In genomic region chr6:87617405-87617804, GRCh38 we compare ENCODE assay signal across 26 cellular contexts.
"Had no signal": no experiment of that assay in that cellular context is flagged by ENCODE, and none has a peak within 500 bp of the region (broad histone marks: within the 10 kb centered on the region; RNA-seq: fewer than 3 reads in every experiment).

No MANE protein-coding gene starts in this region.

- H3K27me3 ChIP-seq: brain microvascular endothelial cell, SJCRH30 had no signal

- H3K27ac ChIP-seq: brain microvascular endothelial cell, PC-9, RWPE1, SJCRH30, SK-N-MC had no signal

- H3K4me3 ChIP-seq: PC-9, SJCRH30, SK-N-MC had no signal

- H3K9me3 ChIP-seq: SJCRH30 had no signal

- H3K4me1 ChIP-seq: SJCRH30 had no signal

- DNase-seq: activated CD4-positive, alpha-beta memory T cell treated with anti-CD3 and anti-CD28 coated beads for 36 hours; activated CD4-positive, alpha-beta T cell treated with anti-CD3 and anti-CD28 coated beads, Interleukin-2, amount 10 ng/mL, durations not matched to agents 24 days and 14 days; activated CD8-positive, alpha-beta memory T cell treated with anti-CD3 and anti-CD28 coated beads, Interleukin-2, amount 50 U/mL, for 4 hours; activated gamma-delta T cell treated with Interleukin-2 at 50 U/mL for 16 hours; activated naive CD4-positive, alpha-beta T cell treated with anti-CD3 and anti-CD28 coated beads for 36 hours; activated naive CD8-positive, alpha-beta T cell treated with anti-CD3 and anti-CD28 coated beads, Interleukin-2, amount 50 U/mL, for 24 hours; activated T-cell treated with anti-CD3 and anti-CD28 coated beads for 4 hours; activated T-cell treated with anti-CD3 and anti-CD28 coated beads, Interleukin-2, amount 50 U/mL, for 4 hours; amniotic stem cell; aorta; brain microvascular endothelial cell; Karpas-422; KBM-7; NCI-H1105; NCI-H1436; NCI-H1694; NCI-H1930; NCI-H2081 treated with DMSO at 0.1 percent for 48 hours; NCI-H345; NCI-H524 treated with DMSO at 0.1 percent for 48 hours; PC-9; SHP77; SJCRH30; T1000 had no signal

- ATAC-seq: activated naive CD8-positive, alpha-beta T cell treated with anti-CD3 and anti-CD28 coated beads, Interleukin-2, amount 50 U/mL, for 24 hours; activated T-cell treated with anti-CD3 and anti-CD28 coated beads, Interleukin-2, amount 50 U/mL, for 4 hours had no signal
